17 cellular contexts compared by ENCODE assay signal in the genomic region with DNA sequence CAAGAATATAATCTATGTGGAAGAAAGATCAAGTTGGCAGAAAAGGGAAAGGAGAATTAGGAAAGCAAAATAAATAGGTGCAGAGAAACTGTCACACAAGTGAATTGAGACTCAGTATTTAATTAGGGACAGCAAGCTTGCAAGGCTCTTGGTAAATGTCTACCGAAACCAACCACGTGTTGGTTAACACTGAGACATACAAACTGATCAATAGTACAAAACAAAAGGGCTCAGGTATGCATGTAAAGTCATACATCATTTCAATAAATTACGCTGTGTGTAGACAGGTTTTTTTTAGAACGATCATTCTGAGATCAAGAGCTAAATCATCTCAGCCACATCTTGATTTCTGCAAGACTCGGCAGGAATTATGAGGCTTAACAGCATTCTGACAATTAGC.
DNase-seq lines count a peak whose midpoint lies in the region; ATAC-seq, FAIRE-seq and TF ChIP-seq lines count a peak whose summit lies in the region.
"Had no signal": no experiment of that assay in that cellular context is flagged by ENCODE, and none has a peak within 500 bp of the region (broad histone marks: within the 10 kb centered on the region; RNA-seq: fewer than 3 reads in every experiment).

No MANE protein-coding gene starts in this region.

- no peaks in the 10 kb centered on the region for H3K9me3 Mint-ChIP-seq in activated T-cell treated with anti-CD3 and anti-CD28 coated beads, Interleukin-2, amount 50 U/mL, for 72 hours
- H3K9me3 Mint-ChIP-seq in stimulated activated memory B cell treated with anti-CD40 and anti-IgM and Interleukin-4, amounts not matched to agents 10 μg/mL and 1 μg/mL and 100 μg/mL, for 72 hours = no peaks in the 10 kb centered on the region
- no peaks in the 10 kb centered on the region for H3K9me3 Mint-ChIP-seq in Calu3 (ENCODE audit: low read depth, unreplicated experiment)
- H3K9me3 Mint-ChIP-seq: endodermal cell; stimulated activated naive CD8-positive, alpha-beta T cell treated with anti-CD3 and anti-CD28 coated beads, Interleukin-15, Interleukin-2, amounts not matched to agents 100 ng/mL and 50 ng/mL, for 24 hours had no signal

- H3K27ac ChIP-seq in VCaP = peak overlapping the region; percentile 37
- H3K27ac ChIP-seq: foreskin keratinocyte had no signal

- peaks cover 12% of the 10 kb centered on the region for H3K27me3 Mint-ChIP-seq in activated T-cell treated with anti-CD3 and anti-CD28 coated beads, Interleukin-2, amount 50 U/mL, for 72 hours (ENCODE audit: low read depth)
- H3K27me3 Mint-ChIP-seq in stimulated activated memory B cell treated with anti-CD40 and anti-IgM and Interleukin-4, amounts not matched to agents 10 μg/mL and 1 μg/mL and 100 μg/mL, for 72 hours = no peaks in the 10 kb centered on the region
- peaks cover 50% of the 10 kb centered on the region for H3K27me3 Mint-ChIP-seq in Calu3 (ENCODE audit: unreplicated experiment)
- H3K27me3 Mint-ChIP-seq: stimulated activated naive CD8-positive, alpha-beta T cell treated with anti-CD3 and anti-CD28 coated beads, Interleukin-15, Interleukin-2, amounts not matched to agents 100 ng/mL and 50 ng/mL, for 24 hours had no signal

- peak overlapping the region; percentile 35 to 51 for H3K4me3 Mint-ChIP-seq in activated T-cell treated with anti-CD3 and anti-CD28 coated beads, Interleukin-2, amount 50 U/mL, for 72 hours
- H3K4me3 Mint-ChIP-seq in stimulated activated memory B cell treated with anti-CD40 and anti-IgM and Interleukin-4, amounts not matched to agents 10 μg/mL and 1 μg/mL and 100 μg/mL, for 72 hours = peak overlapping the region; percentile 45
- H3K4me3 Mint-ChIP-seq in Calu3 (ENCODE audit: low read depth, unreplicated experiment) = no peak overlapping the region
- H3K4me3 Mint-ChIP-seq: endodermal cell had no signal

- peak; percentile 78 to 80 for ATAC-seq in activated T-cell treated with anti-CD3 and anti-CD28 coated beads, Interleukin-2, amount 50 U/mL, for 72 hours (replicated peaks in 1 of 2)
- no peak for ATAC-seq in stimulated activated memory B cell treated with anti-CD40 and anti-IgM and Interleukin-4, amounts not matched to agents 10 μg/mL and 1 μg/mL and 100 μg/mL, for 72 hours

- CTCF ChIA-PET in Calu3 (lab: Charles Lee) = interaction anchor here (0.5 to 1.5 kb wide), 2 partner anchors 29 to 178 kb away, joined by 3 to 4 read pairs; no protein-coding TSS in a partner anchor

- intact Hi-C loops in Calu3 (cut with micrococcal nuclease; ENCODE audit: unreplicated experiment) = no loop called here

- peaks cover 0 to 3% of the 10 kb centered on the region in 2 donors for H3K36me3 Mint-ChIP-seq in activated T-cell treated with anti-CD3 and anti-CD28 coated beads, Interleukin-2, amount 50 U/mL, for 72 hours (ENCODE audit: insufficient read depth in 2 of 2)
- H3K36me3 Mint-ChIP-seq in stimulated activated memory B cell treated with anti-CD40 and anti-IgM and Interleukin-4, amounts not matched to agents 10 μg/mL and 1 μg/mL and 100 μg/mL, for 72 hours = peaks cover 20% of the 10 kb centered on the region
- H3K36me3 Mint-ChIP-seq in Calu3 (ENCODE audit: insufficient read depth, unreplicated experiment) = no peaks in the 10 kb centered on the region

- H3K27ac Mint-ChIP-seq in activated T-cell treated with anti-CD3 and anti-CD28 coated beads, Interleukin-2, amount 50 U/mL, for 72 hours = peak overlapping the region; percentile 21
- peak overlapping the region; percentile 84 for H3K27ac Mint-ChIP-seq in stimulated activated memory B cell treated with anti-CD40 and anti-IgM and Interleukin-4, amounts not matched to agents 10 μg/mL and 1 μg/mL and 100 μg/mL, for 72 hours
- no peak overlapping the region for H3K27ac Mint-ChIP-seq in Calu3 (ENCODE audit: unreplicated experiment)
- H3K27ac Mint-ChIP-seq: endodermal cell had no signal

- no TSS peak for BruUV-seq in Calu3 (replicated peaks; lab: Mats Ljungman, UMichigan)

- peaks cover 49% of the 10 kb centered on the region for H3K4me1 Mint-ChIP-seq in activated T-cell treated with anti-CD3 and anti-CD28 coated beads, Interleukin-2, amount 50 U/mL, for 72 hours (ENCODE audit: low read depth)
- peaks cover 93% of the 10 kb centered on the region for H3K4me1 Mint-ChIP-seq in stimulated activated memory B cell treated with anti-CD40 and anti-IgM and Interleukin-4, amounts not matched to agents 10 μg/mL and 1 μg/mL and 100 μg/mL, for 72 hours
- no peaks in the 10 kb centered on the region for H3K4me1 Mint-ChIP-seq in Calu3 (ENCODE audit: low read depth, unreplicated experiment)

- TF ChIP-seq CTCF in VCaP (conservative IDR thresholded peaks at IDR 0.05) = no peak
- TF ChIP-seq CTCF in Calu3 (IDR thresholded peaks at IDR 0.05; ENCODE audit: unreplicated experiment) = no peak

- no peak for DNase-seq in activated T-cell treated with anti-CD3 and anti-CD28 coated beads, Interleukin-2, amount 50 U/mL, for 72 hours
- DNase-seq in activated T-cell treated with anti-CD3 and anti-CD28 coated beads for 4 hours = no peak
- DNase-seq in GM19239 (ENCODE audit: insufficient read length, low spot score) = no peak
- no peak for DNase-seq in Calu3
- no peak for DNase-seq in HTR-8/SVneo (ENCODE audit: insufficient read length, low spot score)
- no peak for DNase-seq in AML-193 (lab: John Stamatoyannopoulos, UW)
- DNase-seq: caudate nucleus, DMS53, endodermal cell, foreskin keratinocyte, KBM-7, mammary epithelial cell, NCI-H1105 treated with DMSO at 0.1 percent for 48 hours had no signal

- FAIRE-seq in GM19239 (lab: Jason Lieb, UNC) = peak; percentile 97
- no peak for FAIRE-seq in HTR-8/SVneo (lab: Jason Lieb, UNC)
- FAIRE-seq: H54 had no signal
